ENCODE assay signal across 21 cellular contexts in the genomic region with DNA sequence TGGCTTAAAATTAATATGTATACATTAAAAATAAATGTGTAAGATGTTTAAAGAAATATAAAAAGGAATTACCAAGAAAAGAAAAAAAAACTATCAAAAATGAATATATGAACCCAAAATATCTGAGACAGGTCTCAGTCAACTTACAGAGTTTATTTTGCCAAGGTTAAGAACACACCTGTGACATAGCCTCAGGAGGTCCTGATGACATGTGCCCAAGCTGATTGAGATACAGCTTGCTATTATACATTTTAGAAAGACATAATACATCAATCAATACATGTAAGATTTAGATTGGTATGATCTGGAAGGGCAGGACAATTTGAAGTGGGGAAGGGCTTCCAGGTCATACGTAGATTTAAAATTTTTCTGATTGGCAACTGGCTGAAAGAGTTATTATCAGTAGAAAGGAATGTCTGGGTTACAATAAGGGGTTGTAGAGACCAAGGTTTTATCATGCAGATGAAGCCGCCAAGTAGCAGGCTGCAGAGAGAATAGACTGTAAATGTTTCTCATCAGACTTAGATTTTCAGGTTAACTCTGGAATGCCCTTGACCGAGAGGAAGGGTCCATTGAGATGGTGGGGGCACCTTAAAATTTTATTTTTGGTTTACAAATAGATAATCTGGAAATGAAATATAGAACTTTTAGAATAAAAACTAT.
DNase-seq lines count a peak whose midpoint lies in the region; ATAC-seq, FAIRE-seq and TF ChIP-seq lines count a peak whose summit lies in the region.
"Had no signal": no experiment of that assay in that cellular context is flagged by ENCODE, and none has a peak within 500 bp of the region (broad histone marks: within the 10 kb centered on the region; RNA-seq: fewer than 3 reads in every experiment).

No MANE protein-coding gene starts in this region.

- TF ChIP-seq EP300 in H1 (IDR thresholded peaks at IDR 0.05; ENCODE audit: borderline replicate concordance in 1 of 2, low read depth in 2 of 2, low read length in 2 of 2): no peak

- FAIRE-seq in H1 (lab: Jason Lieb, UNC): peak; percentile 93

- H2AFZ ChIP-seq in H1 (ENCODE audit: low read length): no peak overlapping the region

- H3K14ac ChIP-seq in H1 (ENCODE audit: insufficient read length): no peak overlapping the region

- H3K27me3 Mint-ChIP-seq in activated naive CD4-positive, alpha-beta T cell treated with anti-CD3 and anti-CD28 coated beads, Interleukin-2, amount 10 ng/mL, durations not matched to agents 7 days and 5 days: no peaks in the 10 kb centered on the region
- H3K27me3 Mint-ChIP-seq: CD4-positive, alpha-beta memory T cell had no signal

- H2BK120ac ChIP-seq in H1 (replicated peaks; ENCODE audit: low read depth, low read length): no peak overlapping the region

- H3K9me3 ChIP-seq in HUES48 (ENCODE audit: control insufficient read depth, insufficient read depth, low read length) (no peaks in the 10 kb centered on the region), H1 (ENCODE audit: insufficient read depth in 2 of 2, low read depth in 1 of 2, low read length in 1 of 2) (no peaks in the 10 kb centered on the region), iPS-18a (ENCODE audit: control insufficient read depth, low read depth, low read length) (no peaks in the 10 kb centered on the region)
- H3K9me3 ChIP-seq: BLaER1, Caco-2, SK-N-SH had no signal

- no peaks in the 10 kb centered on the region for H3K36me3 ChIP-seq in HUES48 (ENCODE audit: control insufficient read depth, insufficient read depth, low read length)
- no peaks in the 10 kb centered on the region for H3K36me3 ChIP-seq in H1 (ENCODE audit: control insufficient read depth in 2 of 4, insufficient read depth in 4 of 4, low read length in 3 of 4)
- H3K36me3 ChIP-seq in iPS-18a (ENCODE audit: control insufficient read depth, low read depth, low read length): no peaks in the 10 kb centered on the region
- H3K36me3 ChIP-seq: BLaER1 had no signal

- H3K18ac ChIP-seq in H1 (ENCODE audit: extremely low read depth, low read length): no peak overlapping the region

- no peak overlapping the region for H2AK5ac ChIP-seq in H1 (ENCODE audit: low read depth, low read length)

- no peak for TF ChIP-seq RAD21 in H1 (IDR thresholded peaks at IDR 0.05 in 1 of 2, conservative IDR thresholded peaks at IDR 0.05 in 1 of 2; ENCODE audit: low read depth in 2 of 2, low read length in 2 of 2)

- H3K9ac ChIP-seq in HUES48 (ENCODE audit: low read depth, low read length) (no peak overlapping the region), H1 (replicated peaks in 1 of 4; ENCODE audit: extremely low read depth in 1 of 4, low read depth in 3 of 4, low read length in 3 of 4) (no peak overlapping the region), iPS-18a (ENCODE audit: low read length) (no peak overlapping the region)
- H3K9ac ChIP-seq: BLaER1, SK-N-SH had no signal

- H2BK12ac ChIP-seq in H1 (ENCODE audit: low read depth, low read length): no peak overlapping the region

- POLR2A ChIA-PET in H1 (lab: Charles Lee; ENCODE audit: partially characterized antibody): no interaction called here

- TF ChIP-seq POLR2A in H1 (IDR thresholded peaks at IDR 0.05; ENCODE audit: control extremely low read depth in 1 of 2, low read depth in 2 of 2, low read length in 2 of 2): no peak

- H3K4me3 ChIP-seq in HUES48 (ENCODE audit: low read depth, low read length) (peak overlapping the region; percentile 5; the same call in 1 of the 2 replicates), H1 (ENCODE audit: extremely low read depth in 1 of 4, insufficient read depth in 2 of 4, low read depth in 3 of 4, low read length in 4 of 4) (peak overlapping the region in 1 of 4 experiments; percentile 40; a peak in 1 of 8 replicates), iPS-18a (ENCODE audit: low read length) (peak overlapping the region; percentile 36)
- H3K4me3 ChIP-seq: BLaER1 had no signal

- peaks cover 0 to 14% of the 10 kb centered on the region in 2 experiments; a peak in 2 of 4 replicates for H3K79me2 ChIP-seq in H1 (ENCODE audit: control insufficient read depth in 1 of 2, insufficient read depth in 2 of 2, low read length in 2 of 2)

- no peaks in the 10 kb centered on the region for H3K9me3 Mint-ChIP-seq in activated naive CD4-positive, alpha-beta T cell treated with anti-CD3 and anti-CD28 coated beads, Interleukin-2, amount 10 ng/mL, durations not matched to agents 7 days and 5 days
- H3K9me3 Mint-ChIP-seq: CD4-positive, alpha-beta memory T cell had no signal

- H3K4ac ChIP-seq in H1 (replicated peaks; ENCODE audit: insufficient read length, low read depth, low read length): no peak overlapping the region

- no peaks in the 10 kb centered on the region for H3K23me2 ChIP-seq in H1 (ENCODE audit: low read depth, low read length)

- CTCF ChIA-PET in H1 (lab: Charles Lee; ENCODE audit: partially characterized antibody): interaction anchor here (0.6 to 1.6 kb wide), 4 partner anchors 109 to 171 kb away, joined by 3 to 4 read pairs (median 3); no protein-coding TSS in a partner anchor
- CTCF ChIA-PET in activated naive CD4-positive, alpha-beta T cell treated with anti-CD3 and anti-CD28 coated beads, Interleukin-2, amount 10 ng/mL, durations not matched to agents 7 days and 5 days (lab: Charles Lee): no interaction called here

- no peaks in the 10 kb centered on the region for H3K4me1 Mint-ChIP-seq in activated naive CD4-positive, alpha-beta T cell treated with anti-CD3 and anti-CD28 coated beads, Interleukin-2, amount 10 ng/mL, durations not matched to agents 7 days and 5 days
- H3K4me1 Mint-ChIP-seq: CD4-positive, alpha-beta memory T cell had no signal

- no peak overlapping the region for H4K91ac ChIP-seq in H1 (replicated peaks; ENCODE audit: insufficient read length, low read length)

- H2BK20ac ChIP-seq in H1 (ENCODE audit: low read length): no peak overlapping the region

- H4K8ac ChIP-seq in H1 (ENCODE audit: extremely low read depth, insufficient read depth, low read length): no peak overlapping the region

- H4K5ac ChIP-seq in H1 (ENCODE audit: insufficient read length, low read depth, low read length): peak overlapping the region; percentile 56

- no peaks in the 10 kb centered on the region for H3K79me1 ChIP-seq in H1 (ENCODE audit: low read depth, low read length)

- H3K27ac ChIP-seq in HUES48 (ENCODE audit: low read depth, low read length) (peak overlapping the region; percentile 62), H1 (ENCODE audit: low read depth, low read length) (no peak overlapping the region), iPS-18a (ENCODE audit: low read length) (peak overlapping the region; percentile 16)
- H3K27ac ChIP-seq: BLaER1 had no signal

- H3K36me3 Mint-ChIP-seq in activated naive CD4-positive, alpha-beta T cell treated with anti-CD3 and anti-CD28 coated beads, Interleukin-2, amount 10 ng/mL, durations not matched to agents 7 days and 5 days: no peaks in the 10 kb centered on the region
- H3K36me3 Mint-ChIP-seq: CD4-positive, alpha-beta memory T cell had no signal

- no peak overlapping the region for H3K23ac ChIP-seq in H1 (ENCODE audit: insufficient read length)

- peak overlapping the region; percentile 46 to 57; a peak in 3 of 4 replicates for H3K4me2 ChIP-seq in H1 (ENCODE audit: insufficient read depth in 1 of 2, low read depth in 2 of 2, low read length in 2 of 2)
- H3K4me2 ChIP-seq: BLaER1, SK-N-SH had no signal

- WGBS in H1 (ENCODE audit: extremely low coverage in 1 of 2, insufficient coverage in 1 of 2, insufficient read length in 1 of 2, insufficient replicate concordance in 2 of 2, low coverage in 1 of 2, low lambda C conversion rate in 2 of 2, missing lambda C conversion rate in 1 of 2), 2 experiments: 7% methylated on average over 3 of the region's 3 CpGs; no CpG with 5 or more reads in 1 of the 2 experiments

- no peak overlapping the region for H3K4me3 Mint-ChIP-seq in activated naive CD4-positive, alpha-beta T cell treated with anti-CD3 and anti-CD28 coated beads, Interleukin-2, amount 10 ng/mL, durations not matched to agents 7 days and 5 days
- H3K4me3 Mint-ChIP-seq: CD4-positive, alpha-beta memory T cell had no signal

- H3K27me3 ChIP-seq in HUES48 (ENCODE audit: control insufficient read depth, insufficient read depth, low read length) (no peaks in the 10 kb centered on the region), H1 (replicated peaks in 1 of 4; ENCODE audit: control insufficient read depth in 3 of 4, extremely low read depth in 1 of 4, insufficient read depth in 3 of 4, low read length in 3 of 4) (no peaks in the 10 kb centered on the region), iPS-18a (ENCODE audit: control insufficient read depth, insufficient read depth, low read length) (no peaks in the 10 kb centered on the region)
- H3K27me3 ChIP-seq: BLaER1 had no signal

- no peak for ATAC-seq in GM19455 (IDR thresholded peaks at IDR 0.05; ENCODE audit: unreplicated experiment)
- no peak for ATAC-seq in SK-N-SH treated with all-trans-retinoic acid at 6 μM for 48 hours
- ATAC-seq: Panc1 had no signal

- no peak overlapping the region for H3K56ac ChIP-seq in H1 (replicated peaks; ENCODE audit: insufficient read length, low read depth, low read length)

- no peak overlapping the region for H2BK5ac ChIP-seq in H1 (ENCODE audit: low read depth, low read length)

- peaks cover 52% of the 10 kb centered on the region for H3K4me1 ChIP-seq in HUES48 (ENCODE audit: control insufficient read depth, insufficient read depth, low read length)
- peaks cover 0 to 11% (median 1%) of the 10 kb centered on the region in 4 experiments; a peak in 3 of 7 replicates for H3K4me1 ChIP-seq in H1 (replicated peaks in 1 of 4; ENCODE audit: control insufficient read depth in 3 of 4, insufficient read depth in 4 of 4, low read length in 3 of 4)
- peaks cover 48% of the 10 kb centered on the region for H3K4me1 ChIP-seq in iPS-18a (ENCODE audit: control insufficient read depth, low read depth, low read length)
- H3K4me1 ChIP-seq: BLaER1 had no signal

- no peak overlapping the region for H3K27ac Mint-ChIP-seq in activated naive CD4-positive, alpha-beta T cell treated with anti-CD3 and anti-CD28 coated beads, Interleukin-2, amount 10 ng/mL, durations not matched to agents 7 days and 5 days

- no peak for DNase-seq in H1 (ENCODE audit: low read depth in 1 of 2, low spot score in 2 of 2)
- DNase-seq in activated naive CD4-positive, alpha-beta T cell treated with anti-CD3 and anti-CD28 coated beads, Interleukin-2, amount 10 ng/mL, durations not matched to agents 7 days and 5 days: no peak
- no peak for DNase-seq in NCI-H2196 (lab: John Stamatoyannopoulos, UW; ENCODE audit: unreplicated experiment)
- DNase-seq: ACHN; Caco-2; CD4-positive, alpha-beta memory T cell; GOT3; KBM-7; NCI-H1092 treated with DMSO at 0.1 percent for 48 hours; NCI-H1436 treated with DMSO at 0.1 percent for 48 hours; NCI-H2029; NCI-H510A treated with DMSO at 0.1 percent for 48 hours; NCI-H748 treated with DMSO at 0.1 percent for 48 hours; SIG-M5; SK-N-SH had no signal

- H4K20me1 ChIP-seq in H1 (replicated peaks in 1 of 2; ENCODE audit: control insufficient read depth in 1 of 2, insufficient read depth in 2 of 2, low read length in 2 of 2): no peaks in the 10 kb centered on the region
- H4K20me1 ChIP-seq: BLaER1 had no signal

- H2BK15ac ChIP-seq in H1 (ENCODE audit: low read length): no peak overlapping the region

- no peak for TF ChIP-seq CTCF in H1 (IDR thresholded peaks at IDR 0.05; ENCODE audit: control extremely low read depth in 1 of 3, insufficient read depth in 1 of 3, low read depth in 1 of 3, low read length in 3 of 3)

TF ChIP-seq in H1, 55 proteins besides CTCF, POLR2A, EP300 and RAD21 (continues in another document):
- TF ChIP-seq TBP (IDR thresholded peaks at IDR 0.05; ENCODE audit: low read depth, low read length): no peak
